32 cellular contexts compared by ENCODE assay signal in genomic region chr2:100744184-100744583, GRCh38.
"Had no signal": no experiment of that assay in that cellular context is flagged by ENCODE, and none has a peak within 500 bp of the region (broad histone marks: within the 10 kb centered on the region; RNA-seq: fewer than 3 reads in every experiment).

No MANE protein-coding gene starts in this region.

- H3K27ac Mint-ChIP-seq: activated naive CD4-positive, alpha-beta T cell treated with anti-CD3 and anti-CD28 coated beads, Interleukin-2, amount 10 ng/mL, durations not matched to agents 7 days and 5 days; natural killer cell; progenitor cell of endocrine pancreas; stimulated activated memory B cell treated with anti-CD40 and anti-IgM and Interleukin-4, amounts not matched to agents 10 μg/mL and 1 μg/mL and 100 μg/mL, for 72 hours; T-helper 1 cell treated with Interleukin-12 subunit alpha and Interleukin-12 subunit beta and Interleukin-4 antibody, amounts not matched to agents 30 μg/mL and 1 μg/mL, for 36 hours had no signal

- H3K27ac ChIP-seq: breast epithelium, esophagus muscularis mucosa, foreskin keratinocyte, left lung, lower lobe of right lung, ovary, skin epidermis, stomach, thyroid gland, upper lobe of left lung, WERI-Rb-1 had no signal

- H3K36me3 ChIP-seq: breast epithelium, esophagus muscularis mucosa, heart right ventricle, left lung, lower lobe of right lung, ovary, stomach, thyroid gland, upper lobe of left lung, WERI-Rb-1 had no signal

- FAIRE-seq: colon had no signal

- H3K4me1 Mint-ChIP-seq: stimulated activated memory B cell treated with anti-CD40 and anti-IgM and Interleukin-4, amounts not matched to agents 10 μg/mL and 1 μg/mL and 100 μg/mL, for 72 hours had no signal

- H3K4me1 ChIP-seq: breast epithelium, lower lobe of right lung, thyroid gland, upper lobe of left lung had no signal

- H3K27me3 ChIP-seq: breast epithelium, esophagus muscularis mucosa, foreskin keratinocyte, heart right ventricle, left lung, ovary, stomach, thyroid gland, upper lobe of left lung had no signal

- H3K9me3 Mint-ChIP-seq: activated naive CD4-positive, alpha-beta T cell treated with anti-CD3 and anti-CD28 coated beads, Interleukin-2, amount 10 ng/mL, durations not matched to agents 7 days and 5 days; natural killer cell; stimulated activated memory B cell treated with anti-CD40 and anti-IgM and Interleukin-4, amounts not matched to agents 10 μg/mL and 1 μg/mL and 100 μg/mL, for 72 hours; T-helper 1 cell treated with Interleukin-12 subunit alpha and Interleukin-12 subunit beta and Interleukin-4 antibody, amounts not matched to agents 30 μg/mL and 1 μg/mL, for 36 hours had no signal

- H3K36me3 Mint-ChIP-seq: activated naive CD4-positive, alpha-beta T cell treated with anti-CD3 and anti-CD28 coated beads, Interleukin-2, amount 10 ng/mL, durations not matched to agents 7 days and 5 days; natural killer cell; stimulated activated memory B cell treated with anti-CD40 and anti-IgM and Interleukin-4, amounts not matched to agents 10 μg/mL and 1 μg/mL and 100 μg/mL, for 72 hours had no signal

- DNase-seq: activated CD4-positive, alpha-beta T cell treated with anti-CD3 and anti-CD28 coated beads for 48 hours; activated CD4-positive, alpha-beta T cell treated with anti-CD3 and anti-CD28 coated beads, Interleukin-2, amount 50 U/mL, for 48 hours; activated CD8-positive, alpha-beta memory T cell treated with anti-CD3 and anti-CD28 coated beads for 24 hours; activated effector memory CD4-positive, alpha-beta T cell treated with Interleukin-2 at 50 U/mL for 16 hours; activated naive CD4-positive, alpha-beta T cell treated with anti-CD3 and anti-CD28 coated beads, Interleukin-2, amount 10 ng/mL, durations not matched to agents 7 days and 5 days; amniotic stem cell; central memory CD4-positive, alpha-beta T cell; dermis blood vessel endothelial cell; effector CD4-positive, alpha-beta T cell; heart right ventricle; left lung; lower lobe of right lung; natural killer cell; ovary; stimulated activated CD4-positive, alpha-beta T cell treated with anti-CD3 and anti-CD28 coated beads, Interleukin-1b, Interleukin-23, amount 100 ng/mL, for 48 hours; stimulated activated CD4-positive, alpha-beta T cell treated with anti-CD3 and anti-CD28 coated beads, Interleukin-4, amount 100 ng/mL, for 4 hours; stimulated activated CD8-positive, alpha-beta memory T cell treated with anti-CD3 and anti-CD28 coated beads, Interleukin-4, amount 100 ng/mL, for 48 hours; stomach; T1000; upper lobe of left lung; WERI-Rb-1 had no signal

- H3K4me3 Mint-ChIP-seq: activated naive CD4-positive, alpha-beta T cell treated with anti-CD3 and anti-CD28 coated beads, Interleukin-2, amount 10 ng/mL, durations not matched to agents 7 days and 5 days; natural killer cell; stimulated activated memory B cell treated with anti-CD40 and anti-IgM and Interleukin-4, amounts not matched to agents 10 μg/mL and 1 μg/mL and 100 μg/mL, for 72 hours; T-helper 1 cell treated with Interleukin-12 subunit alpha and Interleukin-12 subunit beta and Interleukin-4 antibody, amounts not matched to agents 30 μg/mL and 1 μg/mL, for 36 hours had no signal

- H3K4me3 ChIP-seq: breast epithelium, esophagus muscularis mucosa, heart right ventricle, left lung, lower lobe of right lung, ovary, skin epidermis, stomach, thyroid gland, upper lobe of left lung had no signal

- H3K9me3 ChIP-seq: breast epithelium, esophagus muscularis mucosa, heart right ventricle, left lung, lower lobe of right lung, ovary, stomach, thyroid gland, upper lobe of left lung had no signal

- ATAC-seq: activated CD4-positive, CD25-positive, alpha-beta regulatory T cell treated with anti-CD3 and anti-CD28 coated beads, Interleukin-2, amount 50 U/mL, for 24 hours; foreskin keratinocyte; natural killer cell; sciatic nerve; stimulated activated memory B cell treated with anti-CD40 and anti-IgM and Interleukin-4, amounts not matched to agents 10 μg/mL and 1 μg/mL and 100 μg/mL, for 72 hours had no signal
